8 cellular contexts compared by ENCODE assay signal in genomic region chr3:123026551-123027291, GRCh38. TPM values are rescaled to one million over a fixed set of nuclear protein-coding genes. Genes with fewer than 3 reads are reported as not detected.
A peak's percentile ranks its signal among the peaks of the same experiment; 100 is the strongest.
DNase-seq lines count a peak whose midpoint lies in the region; ATAC-seq and TF ChIP-seq lines count a peak whose summit lies in the region.

No MANE protein-coding gene starts in this region.

- H3K4me3 ChIP-seq in gastroesophageal sphincter = peak overlapping the region; percentile 26 to 62
- H3K4me3 ChIP-seq in ovary = peak overlapping the region; percentile 43

- TF ChIP-seq EP300 in gastroesophageal sphincter (IDR thresholded peaks at IDR 0.05) (no peak), ovary (IDR thresholded peaks at IDR 0.05) (no peak)

- H3K36me3 ChIP-seq in gastroesophageal sphincter (no peaks in the 10 kb centered on the region), ovary (no peaks in the 10 kb centered on the region)

- H3K27ac ChIP-seq in gastroesophageal sphincter (peak overlapping the region in 1 of 4 donors; percentile 56), ovary (no peak overlapping the region)

- no peak for TF ChIP-seq CTCF in gastroesophageal sphincter (IDR thresholded peaks at IDR 0.05)
- TF ChIP-seq CTCF in ovary (IDR thresholded peaks at IDR 0.05) = no peak

- peaks cover 61% of the 10 kb centered on the region for H3K27me3 ChIP-seq in gastroesophageal sphincter
- H3K27me3 ChIP-seq in ovary = no peaks in the 10 kb centered on the region

- peak; percentile 55 for ATAC-seq in gastroesophageal sphincter
- no peak for ATAC-seq in HG02870 (IDR thresholded peaks at IDR 0.05; ENCODE audit: unreplicated experiment)
- no peak for ATAC-seq in GM18870 (IDR thresholded peaks at IDR 0.05; ENCODE audit: unreplicated experiment)

- TF ChIP-seq POLR2A in gastroesophageal sphincter (IDR thresholded peaks at IDR 0.05) = no peak
- TF ChIP-seq POLR2A in ovary (IDR thresholded peaks at IDR 0.05) = no peak

- H3K4me1 ChIP-seq in gastroesophageal sphincter (peaks cover 0 to 32% (median 20%) of the 10 kb centered on the region in 3 donors), ovary (ENCODE audit: insufficient read depth) (peaks cover 6% of the 10 kb centered on the region)

- WGBS in gastroesophageal sphincter (ENCODE audit: low coverage in 1 of 2), 2 donors = 0% methylated on average over 9 to 10 of the region's 64 CpGs
- 0 to 1% (median 0%) methylated on average over 55 to 64 of the region's 64 CpGs for WGBS in ovary, 3 donors

- intact Hi-C loops in ovary (cut with DNase I) = loop anchor here in 2 of 4 donors (5.0 to 10.0 kb wide), 2 partner anchors 69 to 82 kb away; no protein-coding TSS in a partner anchor

- H3K9me3 ChIP-seq in gastroesophageal sphincter (no peaks in the 10 kb centered on the region), ovary (no peaks in the 10 kb centered on the region)

- DNase-seq in activated CD4-positive, CD25-positive, alpha-beta regulatory T cell treated with anti-CD3 and anti-CD28 coated beads, Interleukin-2, amount 50 U/mL, for 72 hours = peak; percentile 31
- DNase-seq in activated CD4-positive, CD25-positive, alpha-beta regulatory T cell (lab: John Stamatoyannopoulos, UW) = no peak
- peak; percentile 67 for DNase-seq in activated CD8-positive, alpha-beta memory T cell treated with anti-CD3 and anti-CD28 coated beads for 24 hours
- DNase-seq in ovary (peak; percentile 25 to 49 (median 33)), NCI-H128 (lab: John Stamatoyannopoulos, UW; ENCODE audit: unreplicated experiment) (no peak)

RNA-seq across cellular contexts. Expression of gene SEMA5B, which starts 0.8 kb away (rescaled TPM):
- total RNA-seq in gastroesophageal sphincter (under 1 TPM in 3 of 4 donors, not detected in 1; 0.31 to 0.69 (median 0.32) TPM), ovary (1 to 10 TPM in 3 of 7 donors, under 1 TPM in 4; 0.22 to 2.4 (median 0.36) TPM)
- polyA plus RNA-seq in ovary = 1 to 10 TPM; 1.3 to 3.1 TPM

RNA-seq across cellular contexts. Expression of gene PDIA5, which starts 40.1 kb away (rescaled TPM):
- 10 to 100 TPM in 3 of 4 donors, 1 to 10 TPM in 1; 9.0 to 19.8 (median 16.9) TPM for total RNA-seq in gastroesophageal sphincter
- 10 to 100 TPM; 11.2 to 30.6 (median 24.3) TPM for total RNA-seq in ovary
- 10 to 100 TPM; 16.6 to 58.3 TPM for polyA plus RNA-seq in ovary

Comparison
In these comparisons a context has a peak if more than half of its experiments do, and no peak if none do; other contexts are left out.
1. DNase-seq: peak in activated CD4-positive, CD25-positive, alpha-beta regulatory T cell treated with anti-CD3 and anti-CD28 coated beads, Interleukin-2, amount 50 U/mL, for 72 hours (single experiment), activated CD8-positive, alpha-beta memory T cell treated with anti-CD3 and anti-CD28 coated beads for 24 hours (single experiment) and ovary (5 of 5); none in activated CD4-positive, CD25-positive, alpha-beta regulatory T cell (0 of 4) and NCI-H128 (single experiment).